Comparison of ENCODE assay signal across 1 cellular context in the genomic region with DNA sequence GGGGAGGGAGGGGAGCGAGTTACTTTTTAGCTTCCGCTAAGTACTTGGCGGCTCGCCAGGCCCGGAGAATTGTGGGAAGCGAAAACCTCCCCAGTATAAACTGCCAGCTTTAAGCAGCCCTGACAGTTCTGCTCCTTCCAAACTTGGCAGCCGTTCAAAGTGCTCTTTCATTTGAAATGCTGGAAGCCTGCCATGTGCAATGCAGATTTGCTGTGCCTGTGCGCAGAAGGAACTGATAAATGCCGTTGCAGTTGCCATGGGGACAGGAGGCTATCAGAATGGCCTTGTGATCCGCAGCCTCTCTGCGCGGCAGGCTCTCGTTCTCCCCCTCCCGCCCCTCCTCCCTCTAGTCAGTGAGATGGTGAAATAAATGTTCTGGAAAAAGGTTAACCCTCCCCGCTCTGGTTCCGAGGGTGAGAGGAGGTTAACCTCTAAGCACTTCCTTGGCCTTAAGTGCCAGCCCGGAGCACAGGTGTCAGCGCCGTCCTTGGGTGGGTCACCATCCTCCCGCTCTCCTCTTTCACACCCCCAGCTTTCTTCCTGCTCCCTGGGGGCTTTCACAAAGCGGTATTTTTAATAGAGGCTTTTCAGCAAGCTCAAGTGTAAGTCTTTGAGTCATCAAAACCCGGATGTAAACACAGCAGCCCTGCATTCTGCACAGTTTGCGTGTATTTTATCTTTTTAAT.
TF ChIP-seq lines count a peak whose summit lies in the region.

No MANE protein-coding gene starts in this region.

TF ChIP-seq in K562, 482 proteins besides CTCF, POLR2A, EP300 and RAD21 (continued from another document and continues in another):
- TF ChIP-seq MNT (conservative IDR thresholded peaks at IDR 0.05), result peak; percentile 39 to 75; a peak in 2 of 4 replicates
- TF ChIP-seq CC2D1A (IDR thresholded peaks at IDR 0.05), result peak; percentile 71; the same call in 1 of the 2 replicates
- peak; percentile 75 for TF ChIP-seq DPF2 (IDR thresholded peaks at IDR 0.05)
- 0 out of 2 replicates have a peak, but pooled peaks have one; percentile 24 for TF ChIP-seq PML (IDR thresholded peaks at IDR 0.05; ENCODE audit: low read length)
- TF ChIP-seq, protein P1, sequence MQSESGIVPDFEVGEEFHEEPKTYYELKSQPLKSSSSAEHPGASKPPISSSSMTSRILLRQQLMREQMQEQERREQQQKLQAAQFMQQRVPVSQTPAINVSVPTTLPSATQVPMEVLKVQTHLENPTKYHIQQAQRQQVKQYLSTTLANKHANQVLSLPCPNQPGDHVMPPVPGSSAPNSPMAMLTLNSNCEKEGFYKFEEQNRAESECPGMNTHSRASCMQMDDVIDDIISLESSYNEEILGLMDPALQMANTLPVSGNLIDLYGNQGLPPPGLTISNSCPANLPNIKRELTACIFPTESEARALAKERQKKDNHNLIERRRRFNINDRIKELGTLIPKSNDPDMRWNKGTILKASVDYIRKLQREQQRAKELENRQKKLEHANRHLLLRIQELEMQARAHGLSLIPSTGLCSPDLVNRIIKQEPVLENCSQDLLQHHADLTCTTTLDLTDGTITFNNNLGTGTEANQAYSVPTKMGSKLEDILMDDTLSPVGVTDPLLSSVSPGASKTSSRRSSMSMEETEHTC (IDR thresholded peaks at IDR 0.05), result peak; percentile 89
- TF ChIP-seq CBFB (CRISPR knock-in tag; IDR thresholded peaks at IDR 0.05), result no peak
- TF ChIP-seq CBFA2T3 (IDR thresholded peaks at IDR 0.05), result peak; percentile 91
- no peak for TF ChIP-seq NR3C1 (CRISPR knock-in tag; IDR thresholded peaks at IDR 0.05)
- TF ChIP-seq TFAP4 (CRISPR knock-in tag; IDR thresholded peaks at IDR 0.05; ENCODE audit: borderline replicate concordance), result peak; percentile 65
- TF ChIP-seq SMARCA4 (IDR thresholded peaks at IDR 0.05), result peak; percentile 59; the same call in 1 of the 2 replicates
- peak; percentile 80 for TF ChIP-seq CXXC5 (CRISPR knock-in tag; IDR thresholded peaks at IDR 0.05)
- no peak for TF ChIP-seq ARHGAP35 (IDR thresholded peaks at IDR 0.05; ENCODE audit: partially characterized antibody)
- no peak for TF ChIP-seq ZNF174 (CRISPR knock-in tag; IDR thresholded peaks at IDR 0.05)
- TF ChIP-seq EP400 (IDR thresholded peaks at IDR 0.05), result peak; percentile 57
- TF ChIP-seq, protein P2, sequence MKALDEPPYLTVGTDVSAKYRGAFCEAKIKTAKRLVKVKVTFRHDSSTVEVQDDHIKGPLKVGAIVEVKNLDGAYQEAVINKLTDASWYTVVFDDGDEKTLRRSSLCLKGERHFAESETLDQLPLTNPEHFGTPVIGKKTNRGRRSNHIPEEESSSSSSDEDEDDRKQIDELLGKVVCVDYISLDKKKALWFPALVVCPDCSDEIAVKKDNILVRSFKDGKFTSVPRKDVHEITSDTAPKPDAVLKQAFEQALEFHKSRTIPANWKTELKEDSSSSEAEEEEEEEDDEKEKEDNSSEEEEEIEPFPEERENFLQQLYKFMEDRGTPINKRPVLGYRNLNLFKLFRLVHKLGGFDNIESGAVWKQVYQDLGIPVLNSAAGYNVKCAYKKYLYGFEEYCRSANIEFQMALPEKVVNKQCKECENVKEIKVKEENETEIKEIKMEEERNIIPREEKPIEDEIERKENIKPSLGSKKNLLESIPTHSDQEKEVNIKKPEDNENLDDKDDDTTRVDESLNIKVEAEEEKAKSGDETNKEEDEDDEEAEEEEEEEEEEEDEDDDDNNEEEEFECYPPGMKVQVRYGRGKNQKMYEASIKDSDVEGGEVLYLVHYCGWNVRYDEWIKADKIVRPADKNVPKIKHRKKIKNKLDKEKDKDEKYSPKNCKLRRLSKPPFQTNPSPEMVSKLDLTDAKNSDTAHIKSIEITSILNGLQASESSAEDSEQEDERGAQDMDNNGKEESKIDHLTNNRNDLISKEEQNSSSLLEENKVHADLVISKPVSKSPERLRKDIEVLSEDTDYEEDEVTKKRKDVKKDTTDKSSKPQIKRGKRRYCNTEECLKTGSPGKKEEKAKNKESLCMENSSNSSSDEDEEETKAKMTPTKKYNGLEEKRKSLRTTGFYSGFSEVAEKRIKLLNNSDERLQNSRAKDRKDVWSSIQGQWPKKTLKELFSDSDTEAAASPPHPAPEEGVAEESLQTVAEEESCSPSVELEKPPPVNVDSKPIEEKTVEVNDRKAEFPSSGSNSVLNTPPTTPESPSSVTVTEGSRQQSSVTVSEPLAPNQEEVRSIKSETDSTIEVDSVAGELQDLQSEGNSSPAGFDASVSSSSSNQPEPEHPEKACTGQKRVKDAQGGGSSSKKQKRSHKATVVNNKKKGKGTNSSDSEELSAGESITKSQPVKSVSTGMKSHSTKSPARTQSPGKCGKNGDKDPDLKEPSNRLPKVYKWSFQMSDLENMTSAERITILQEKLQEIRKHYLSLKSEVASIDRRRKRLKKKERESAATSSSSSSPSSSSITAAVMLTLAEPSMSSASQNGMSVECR (CRISPR knock-in tag; IDR thresholded peaks at IDR 0.05), result 0 out of 2 replicates have a peak, but pooled peaks have one; percentile 23
- no peak for TF ChIP-seq ZBED1 (IDR thresholded peaks at IDR 0.05)
- TF ChIP-seq LEF1 (IDR thresholded peaks at IDR 0.05), result peak; percentile 91
- TF ChIP-seq MAX (CRISPR knock-in tag; IDR thresholded peaks at IDR 0.05), result peak; percentile 64
- no peak for TF ChIP-seq ZFPM2 (CRISPR knock-in tag; IDR thresholded peaks at IDR 0.05)
- no peak for TF ChIP-seq ZNF609 (CRISPR knock-in tag; IDR thresholded peaks at IDR 0.05; ENCODE audit: borderline replicate concordance)
- no peak for TF ChIP-seq CREB3L1 (IDR thresholded peaks at IDR 0.05; ENCODE audit: borderline replicate concordance, low read depth)
- TF ChIP-seq ASH1L (IDR thresholded peaks at IDR 0.05; ENCODE audit: borderline replicate concordance, low read depth, partially characterized antibody), result no peak
- TF ChIP-seq DEAF1 (CRISPR knock-in tag; IDR thresholded peaks at IDR 0.05), result no peak
- no peak for TF ChIP-seq ZBTB7A (IDR thresholded peaks at IDR 0.05; ENCODE audit: borderline replicate concordance, control insufficient read depth, low read depth, low read length)
- TF ChIP-seq IRF2 (CRISPR knock-in tag; IDR thresholded peaks at IDR 0.05), result no peak
- TF ChIP-seq, protein P3, sequence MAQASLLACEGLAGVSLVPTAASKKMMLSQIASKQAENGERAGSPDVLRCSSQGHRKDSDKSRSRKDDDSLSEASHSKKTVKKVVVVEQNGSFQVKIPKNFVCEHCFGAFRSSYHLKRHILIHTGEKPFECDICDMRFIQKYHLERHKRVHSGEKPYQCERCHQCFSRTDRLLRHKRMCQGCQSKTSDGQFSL (CRISPR knock-in tag; IDR thresholded peaks at IDR 0.05), result no peak; the same call in 1 of the 2 replicates
- TF ChIP-seq, protein P3 (tag; IDR thresholded peaks at IDR 0.05), result no peak
- no peak for TF ChIP-seq KAT7 (CRISPR knock-in tag; IDR thresholded peaks at IDR 0.05; ENCODE audit: borderline replicate concordance)
- 0 out of 2 replicates have a peak, but pooled peaks have one; percentile 6 for TF ChIP-seq HCFC1 (IDR thresholded peaks at IDR 0.05; ENCODE audit: low read depth, low read length)
- TF ChIP-seq L3MBTL2 (IDR thresholded peaks at IDR 0.05), result peak; percentile 46; the same call in 1 of the 2 replicates
- peak; percentile 84 for TF ChIP-seq MEIS2 (IDR thresholded peaks at IDR 0.05; ENCODE audit: partially characterized antibody)
- TF ChIP-seq YY1 (IDR thresholded peaks at IDR 0.05; ENCODE audit: borderline replicate concordance in 1 of 3, control insufficient read depth in 1 of 3, extremely low read depth in 1 of 3, insufficient read depth in 3 of 3, insufficient read length in 1 of 3, insufficient replicate concordance in 2 of 3, low read depth in 1 of 3, low read length in 2 of 3), result peak in 1 of 3 experiments; percentile 14
- TF ChIP-seq CTBP1 (IDR thresholded peaks at IDR 0.05; ENCODE audit: borderline replicate concordance), result peak; percentile 74; the same call in 1 of the 2 replicates
- no peak for TF ChIP-seq POLR2G (IDR thresholded peaks at IDR 0.05; ENCODE audit: low read depth, low read length)
- no peak for TF ChIP-seq ZC3H8 (IDR thresholded peaks at IDR 0.05)
- TF ChIP-seq ATF3 (IDR thresholded peaks at IDR 0.05), result peak; percentile 41; the same call in 1 of the 2 replicates
- no peak for TF ChIP-seq ATF3 (CRISPR knock-in tag; conservative IDR thresholded peaks at IDR 0.05)
- 0 out of 4 replicates have a peak, but pooled peaks have one; percentile 46 to 50 for TF ChIP-seq TBL1XR1 (IDR thresholded peaks at IDR 0.05; ENCODE audit: low read length in 2 of 2)
- TF ChIP-seq CREM (IDR thresholded peaks at IDR 0.05; ENCODE audit: low read depth), result peak; percentile 73
- TF ChIP-seq PHF8 (IDR thresholded peaks at IDR 0.05; ENCODE audit: borderline replicate concordance, low read length), result peak; percentile 19; the same call in 1 of the 2 replicates
